Comparison of ENCODE assay signal across 8 cellular contexts in genomic region chr3:149277338-149277813, GRCh38. TPM values are rescaled to one million over a fixed set of nuclear protein-coding genes. Genes with fewer than 3 reads are reported as not detected.
A peak's percentile ranks its signal among the peaks of the same experiment; 100 is the strongest.
DNase-seq lines count a peak whose midpoint lies in the region; ATAC-seq lines count a peak whose summit lies in the region.

No MANE protein-coding gene starts in this region.

- peak overlapping the region; percentile 52 for H3K4me3 Mint-ChIP-seq in activated naive CD8-positive, alpha-beta T cell treated with anti-CD3 and anti-CD28 coated beads for 36 hours

- DNase-seq in NCI-H146 (lab: John Stamatoyannopoulos, UW) (peak; percentile 26), lung microvascular endothelial cell (ENCODE audit: low read depth in 2 of 2) (peak; percentile 69 to 83), GM19238 (ENCODE audit: insufficient read length, low spot score) (no peak), anterior cingulate cortex (lab: John Stamatoyannopoulos, UW) (no peak), cerebellar nuclear complex (lab: John Stamatoyannopoulos, UW) (no peak)
- DNase-seq in activated naive CD8-positive, alpha-beta T cell treated with anti-CD3 and anti-CD28 coated beads for 36 hours: no peak

- no peaks in the 10 kb centered on the region for H3K9me3 Mint-ChIP-seq in activated naive CD8-positive, alpha-beta T cell treated with anti-CD3 and anti-CD28 coated beads for 36 hours

- H3K27ac Mint-ChIP-seq in activated naive CD8-positive, alpha-beta T cell treated with anti-CD3 and anti-CD28 coated beads for 36 hours: peak overlapping the region; percentile 61

- peaks cover 13% of the 10 kb centered on the region for H3K4me1 Mint-ChIP-seq in activated naive CD8-positive, alpha-beta T cell treated with anti-CD3 and anti-CD28 coated beads for 36 hours

- no peaks in the 10 kb centered on the region for H3K36me3 Mint-ChIP-seq in activated naive CD8-positive, alpha-beta T cell treated with anti-CD3 and anti-CD28 coated beads for 36 hours

- ATAC-seq in GM18498 (IDR thresholded peaks at IDR 0.05; ENCODE audit: unreplicated experiment): peak; percentile 72
- peak; percentile 65 for ATAC-seq in HG02610 (IDR thresholded peaks at IDR 0.05; ENCODE audit: unreplicated experiment)

- no peaks in the 10 kb centered on the region for H3K27me3 Mint-ChIP-seq in activated naive CD8-positive, alpha-beta T cell treated with anti-CD3 and anti-CD28 coated beads for 36 hours

RNA-seq across cellular contexts. Expression of gene CP, which starts 55.7 kb away (rescaled TPM):
- total RNA-seq in activated naive CD8-positive, alpha-beta T cell treated with anti-CD3 and anti-CD28 coated beads for 36 hours: not detected
- under 0.01 and 0.60 TPM in 2 replicates for total RNA-seq in lung microvascular endothelial cell

RNA-seq across cellular contexts. Expression of gene TM4SF18, which starts 56.1 kb away (rescaled TPM):
- total RNA-seq in activated naive CD8-positive, alpha-beta T cell treated with anti-CD3 and anti-CD28 coated beads for 36 hours: not detected
- total RNA-seq in lung microvascular endothelial cell: 150 and 273 TPM in 2 replicates

Comparison
In these comparisons a context has a peak if more than half of its experiments do, and no peak if none do; other contexts are left out.
1. DNase-seq: peak in NCI-H146 (single experiment) and lung microvascular endothelial cell (2 of 2); none in activated naive CD8-positive, alpha-beta T cell treated with anti-CD3 and anti-CD28 coated beads for 36 hours (single experiment), GM19238 (single experiment), anterior cingulate cortex (0 of 58) and cerebellar nuclear complex (0 of 2).
2. RNA of gene TM4SF18, which starts 56.1 kb away (total RNA-seq): 150 to 273 TPM in lung microvascular endothelial cell; not detected in activated naive CD8-positive, alpha-beta T cell treated with anti-CD3 and anti-CD28 coated beads for 36 hours; every median in the first group is over 100 times any median in the second.